8 cellular contexts compared by ENCODE assay signal in genomic region chr4:54322817-54323417, GRCh38.
DNase-seq lines count a peak whose midpoint lies in the region; ATAC-seq and TF ChIP-seq lines count a peak whose summit lies in the region.

No MANE protein-coding gene starts in this region.

- H3K36me3 Mint-ChIP-seq in activated naive CD8-positive, alpha-beta T cell treated with anti-CD3 and anti-CD28 coated beads, Interleukin-2, amount 50 U/mL, for 24 hours (ENCODE audit: low read depth): no peaks in the 10 kb centered on the region

- H3K4me3 Mint-ChIP-seq in activated naive CD8-positive, alpha-beta T cell treated with anti-CD3 and anti-CD28 coated beads, Interleukin-2, amount 50 U/mL, for 24 hours: no peak overlapping the region

- H3K27me3 Mint-ChIP-seq in activated naive CD8-positive, alpha-beta T cell treated with anti-CD3 and anti-CD28 coated beads, Interleukin-2, amount 50 U/mL, for 24 hours: no peaks in the 10 kb centered on the region

- DNase-seq in HCT116 (ENCODE audit: low read depth, low spot score) (peak; percentile 57), M059J (ENCODE audit: low read depth) (peak; percentile 64), RPMI7951 (ENCODE audit: low read depth) (peak; percentile 47), heart right ventricle (peak; percentile 26 to 69), pulmonary artery endothelial cell (ENCODE audit: low read depth, low spot score) (peak; percentile 17), cerebellar nuclear complex (lab: John Stamatoyannopoulos, UW) (no peak)
- DNase-seq in activated naive CD8-positive, alpha-beta T cell treated with anti-CD3 and anti-CD28 coated beads, Interleukin-2, amount 50 U/mL, for 24 hours: peak; percentile 40

- 38 to 43% methylated on average over 10 of the region's 10 CpGs for WGBS in heart right ventricle, 2 donors

- H3K4me3 ChIP-seq in HCT116 (replicated peaks in 1 of 2; ENCODE audit: low read depth in 1 of 2, low read length in 2 of 2) (no peak overlapping the region), heart right ventricle (no peak overlapping the region)

- POLR2A ChIA-PET in HCT116 (lab: Charles Lee): interaction anchor here (1.5 kb wide), 1 partner anchor 117 kb away, joined by 5 read pairs; no protein-coding TSS in a partner anchor

- H3K4me2 ChIP-seq in HCT116 (ENCODE audit: low read length): no peak overlapping the region

- peak; percentile 77 for TF ChIP-seq CTCF in GM12873 (IDR thresholded peaks at IDR 0.05; ENCODE audit: insufficient read depth, low read depth, low read length, missing control alignments)
- peak; percentile 75 to 86 (median 75) for TF ChIP-seq CTCF in HCT116 (IDR thresholded peaks at IDR 0.05 in 2 of 3, conservative IDR thresholded peaks at IDR 0.05 in 1 of 3; ENCODE audit: borderline replicate concordance in 1 of 3, insufficient read depth in 1 of 3, low read depth in 2 of 3, low read length in 2 of 3)
- peak; percentile 49 to 84 (median 75) for TF ChIP-seq CTCF in heart right ventricle (IDR thresholded peaks at IDR 0.05)

- peak; percentile 88 for TF ChIP-seq RAD21 in HCT116 (IDR thresholded peaks at IDR 0.05; ENCODE audit: low read depth)

- H3K27me3 ChIP-seq in HCT116 (ENCODE audit: insufficient read depth, low read length) (peaks cover 5% of the 10 kb centered on the region; the same call in 1 of the 2 replicates), heart right ventricle (no peaks in the 10 kb centered on the region)

- H3K9me2 ChIP-seq in HCT116 (ENCODE audit: insufficient read depth): no peaks in the 10 kb centered on the region

- no peak overlapping the region for H3K27ac Mint-ChIP-seq in activated naive CD8-positive, alpha-beta T cell treated with anti-CD3 and anti-CD28 coated beads, Interleukin-2, amount 50 U/mL, for 24 hours

- H2AFZ ChIP-seq in HCT116 (ENCODE audit: low read depth, low read length, poor library complexity, severe bottlenecking): peak overlapping the region; percentile 16

- no peaks in the 10 kb centered on the region for H3K79me2 ChIP-seq in HCT116 (ENCODE audit: insufficient read depth, low read length)

- ATAC-seq in HCT116 (peak; percentile 93), heart right ventricle (peak; percentile 69 to 85 (median 72))
- peak; percentile 57 for ATAC-seq in activated naive CD8-positive, alpha-beta T cell treated with anti-CD3 and anti-CD28 coated beads, Interleukin-2, amount 50 U/mL, for 24 hours

- no peaks in the 10 kb centered on the region for H3K9me3 Mint-ChIP-seq in activated naive CD8-positive, alpha-beta T cell treated with anti-CD3 and anti-CD28 coated beads, Interleukin-2, amount 50 U/mL, for 24 hours

- H4K20me1 ChIP-seq in HCT116 (ENCODE audit: insufficient read depth): no peaks in the 10 kb centered on the region

- no peaks in the 10 kb centered on the region for H3K4me1 Mint-ChIP-seq in activated naive CD8-positive, alpha-beta T cell treated with anti-CD3 and anti-CD28 coated beads, Interleukin-2, amount 50 U/mL, for 24 hours

- RAD21 ChIA-PET in HCT116 (lab: Charles Lee; ENCODE audit: low non-redundant PET in 1 of 2, low total read pairs in 2 of 2, uncharacterized antibody in 2 of 2, unreplicated experiment in 2 of 2): no interaction called here

- intact Hi-C loops in HCT116 (cut with micrococcal nuclease): loop anchor here (1.0 to 10.0 kb wide), 4 partner anchors 118 to 999 kb away; no protein-coding TSS in a partner anchor
- intact Hi-C loops in heart right ventricle (cut with DNase I): loop anchor here (2.0 to 10.0 kb wide), 8 partner anchors 114 to 1002 kb away; no protein-coding TSS in a partner anchor

- H3K36me3 ChIP-seq in HCT116 (ENCODE audit: control insufficient read depth in 1 of 2, insufficient read depth in 2 of 2, low read length in 2 of 2): no peaks in the 10 kb centered on the region
- no peaks in the 10 kb centered on the region for H3K36me3 ChIP-seq in heart right ventricle

- no peak overlapping the region for H3K9ac ChIP-seq in HCT116 (ENCODE audit: low read length)

- no peak overlapping the region for H3K27ac ChIP-seq in HCT116 (ENCODE audit: low read depth, low read length)
- no peak overlapping the region for H3K27ac ChIP-seq in heart right ventricle

- no TSS peak for BruUV-seq in HCT116 (replicated peaks; lab: Mats Ljungman, UMichigan)

- no peak for TF ChIP-seq POLR2A in HCT116 (IDR thresholded peaks at IDR 0.05; ENCODE audit: borderline replicate concordance, extremely low read depth, insufficient read depth, insufficient read length)

- H3K4me1 ChIP-seq in HCT116 (ENCODE audit: control insufficient read depth in 1 of 2, insufficient read depth in 2 of 2, low read length in 2 of 2) (no peaks in the 10 kb centered on the region), heart right ventricle (peaks cover 0 to 4% (median 0%) of the 10 kb centered on the region in 9 donors)

- CTCF ChIA-PET in HCT116 (lab: Charles Lee): interaction anchor here (1.5 to 3.3 kb wide), 2 partner anchors 111 to 118 kb away, joined by 3 to 16 read pairs; no protein-coding TSS in a partner anchor

- no peaks in the 10 kb centered on the region for H3K9me3 ChIP-seq in HCT116 (ENCODE audit: control insufficient read depth in 1 of 2, insufficient read depth in 1 of 2, low read depth in 1 of 2, low read length in 2 of 2)
- no peaks in the 10 kb centered on the region for H3K9me3 ChIP-seq in heart right ventricle

TF ChIP-seq in HCT116, 20 proteins besides CTCF, POLR2A, EP300 and RAD21:
- TF ChIP-seq TCF7L2 (IDR thresholded peaks at IDR 0.05; ENCODE audit: borderline replicate concordance, extremely low read depth, insufficient read depth, insufficient read length) (no peak), MAX (IDR thresholded peaks at IDR 0.05) (no peak), SRF (IDR thresholded peaks at IDR 0.05; ENCODE audit: low read depth) (no peak), ZNF274 (IDR thresholded peaks at IDR 0.05; ENCODE audit: low read depth, low read length) (no peak), EZH2phosphoT487 (IDR thresholded peaks at IDR 0.05; ENCODE audit: borderline replicate concordance) (no peak), JUND (IDR thresholded peaks at IDR 0.05) (no peak), ATF3 (IDR thresholded peaks at IDR 0.05) (no peak), EZH2 (IDR thresholded peaks at IDR 0.05) (no peak), EGR1 (IDR thresholded peaks at IDR 0.05; ENCODE audit: low read depth) (no peak), YY1 (IDR thresholded peaks at IDR 0.05; ENCODE audit: extremely low read depth, insufficient replicate concordance, low read depth, low read length) (no peak), ZFX (IDR thresholded peaks at IDR 0.05) (no peak), ZBTB33 (IDR thresholded peaks at IDR 0.05; ENCODE audit: extremely low read depth, insufficient replicate concordance, low read length) (no peak)
TF ChIP-seq in HCT116: peak in this region for 0.

Comparison
In these comparisons a context has a peak if more than half of its experiments do, and no peak if none do; other contexts are left out.
1. DNase-seq: peak in HCT116 (single experiment), M059J (single experiment), RPMI7951 (single experiment), activated naive CD8-positive, alpha-beta T cell treated with anti-CD3 and anti-CD28 coated beads, Interleukin-2, amount 50 U/mL, for 24 hours (single experiment), heart right ventricle (2 of 2) and pulmonary artery endothelial cell (single experiment); none in cerebellar nuclear complex (0 of 2).
2. Peak in every context shown above with its lines, with median percentiles within 50 percentile points of each other: CTCF ChIP-seq and ATAC-seq.